In genomic region chr13:76894401-76895110, GRCh38 we compare ENCODE assay signal across 16 cellular contexts. TPM values are rescaled to one million over a fixed set of nuclear protein-coding genes. Genes with fewer than 3 reads are reported as not detected.
DNase-seq lines count a peak whose midpoint lies in the region; ATAC-seq and TF ChIP-seq lines count a peak whose summit lies in the region.
"Had no signal": no experiment of that assay in that cellular context is flagged by ENCODE, and none has a peak within 500 bp of the region (broad histone marks: within the 10 kb centered on the region; RNA-seq: fewer than 3 reads in every experiment).

No MANE protein-coding gene starts in this region.

- H4K20me1 ChIP-seq in MM.1S (ENCODE audit: insufficient read depth, low read length), result no peaks in the 10 kb centered on the region

- H3K36me3 ChIP-seq in left ventricle myocardium inferior, result no peaks in the 10 kb centered on the region
- no peaks in the 10 kb centered on the region for H3K36me3 ChIP-seq in MM.1S (replicated peaks; ENCODE audit: insufficient read depth, low read length)
- H3K36me3 ChIP-seq in A673 (ENCODE audit: insufficient read depth, low read length, poor library complexity, severe bottlenecking), result no peaks in the 10 kb centered on the region

- no peak overlapping the region for H3K9ac ChIP-seq in MM.1S (ENCODE audit: low read length)
- H3K9ac ChIP-seq: GM23248 had no signal

- no TSS peak for BruUV-seq in A673 (replicated peaks; lab: Mats Ljungman, UMichigan)

- no peaks in the 10 kb centered on the region for H3F3A ChIP-seq in MM.1S (ENCODE audit: insufficient read depth, low read length)

- H3K36me3 Mint-ChIP-seq in stimulated activated effector memory CD8-positive, alpha-beta T cell treated with anti-CD3 and anti-CD28 coated beads, Interleukin-12 subunit alpha, Interleukin-12 subunit beta, amount 100 ng/mL, for 72 hours, result no peaks in the 10 kb centered on the region
- H3K36me3 Mint-ChIP-seq in T-helper 2 cell treated with Interferon-gamma antibody and Interleukin-4, amounts not matched to agents 5 μg/mL and 100 μg/mL, for 36 hours (ENCODE audit: low read depth), result no peaks in the 10 kb centered on the region

- H3K27ac ChIP-seq in left ventricle myocardium inferior (replicated peaks), result no peak overlapping the region
- no peak overlapping the region for H3K27ac ChIP-seq in MM.1S (ENCODE audit: low read length)
- H3K27ac ChIP-seq in A673 (ENCODE audit: low read depth, low read length, poor library complexity, severe bottlenecking), result no peak overlapping the region
- H3K27ac ChIP-seq: GM23248 had no signal

- peaks cover 5% of the 10 kb centered on the region for H3K4me1 ChIP-seq in left ventricle myocardium inferior
- H3K4me1 ChIP-seq in MM.1S (ENCODE audit: low read length), result peaks cover 16% of the 10 kb centered on the region
- no peaks in the 10 kb centered on the region for H3K4me1 ChIP-seq in A673 (ENCODE audit: insufficient read depth, low read length, poor library complexity, severe bottlenecking)

- H3K9me2 ChIP-seq in MM.1S (replicated peaks; ENCODE audit: insufficient read depth, low read length), result no peaks in the 10 kb centered on the region

- peak; percentile 59 for ATAC-seq in Right ventricle myocardium superior (ENCODE audit: poor library complexity)
- ATAC-seq in HG02588 (IDR thresholded peaks at IDR 0.05; ENCODE audit: unreplicated experiment), result peak; percentile 59
- ATAC-seq in stimulated activated effector memory CD8-positive, alpha-beta T cell treated with anti-CD3 and anti-CD28 coated beads, Interleukin-12 subunit alpha, Interleukin-12 subunit beta, amount 100 ng/mL, for 72 hours, result peak; percentile 47
- ATAC-seq: natural killer cell had no signal

- no peak overlapping the region for H3K4me3 Mint-ChIP-seq in stimulated activated effector memory CD8-positive, alpha-beta T cell treated with anti-CD3 and anti-CD28 coated beads, Interleukin-12 subunit alpha, Interleukin-12 subunit beta, amount 100 ng/mL, for 72 hours
- no peak overlapping the region for H3K4me3 Mint-ChIP-seq in T-helper 2 cell treated with Interferon-gamma antibody and Interleukin-4, amounts not matched to agents 5 μg/mL and 100 μg/mL, for 36 hours
- H3K4me3 Mint-ChIP-seq: immature natural killer cell, natural killer cell had no signal

- TF ChIP-seq CTCF in left ventricle myocardium inferior (IDR thresholded peaks at IDR 0.05; ENCODE audit: borderline replicate concordance) (no peak), MM.1S (IDR thresholded peaks at IDR 0.05; ENCODE audit: low read length) (no peak), A673 (conservative IDR thresholded peaks at IDR 0.05; ENCODE audit: low read depth, low read length) (no peak)

- peaks cover 28% of the 10 kb centered on the region for H3K27me3 Mint-ChIP-seq in T-helper 2 cell treated with Interferon-gamma antibody and Interleukin-4, amounts not matched to agents 5 μg/mL and 100 μg/mL, for 36 hours (ENCODE audit: low read depth)

- intact Hi-C loops in Right ventricle myocardium superior (cut with DNase I), result no loop called here
- intact Hi-C loops in left ventricle myocardium inferior (cut with micrococcal nuclease), result no loop called here
- intact Hi-C loops in A673 (cut with micrococcal nuclease; ENCODE audit: unreplicated experiment), result no loop called here

- H3K4me3 ChIP-seq in left ventricle myocardium inferior, result no peak overlapping the region
- H3K4me3 ChIP-seq in MM.1S (ENCODE audit: low read length), result no peak overlapping the region
- no peak overlapping the region for H3K4me3 ChIP-seq in A673 (ENCODE audit: low read depth, low read length, poor library complexity, severe bottlenecking)
- H3K4me3 ChIP-seq: GM23248 had no signal

- H2AFZ ChIP-seq in MM.1S (ENCODE audit: low read length), result no peak overlapping the region
- H2AFZ ChIP-seq: GM23248 had no signal

- H3K9me3 Mint-ChIP-seq in stimulated activated effector memory CD8-positive, alpha-beta T cell treated with anti-CD3 and anti-CD28 coated beads, Interleukin-12 subunit alpha, Interleukin-12 subunit beta, amount 100 ng/mL, for 72 hours, result peaks cover 7% of the 10 kb centered on the region
- peaks cover 7% of the 10 kb centered on the region for H3K9me3 Mint-ChIP-seq in T-helper 2 cell treated with Interferon-gamma antibody and Interleukin-4, amounts not matched to agents 5 μg/mL and 100 μg/mL, for 36 hours

- H3K4me1 Mint-ChIP-seq in stimulated activated effector memory CD8-positive, alpha-beta T cell treated with anti-CD3 and anti-CD28 coated beads, Interleukin-12 subunit alpha, Interleukin-12 subunit beta, amount 100 ng/mL, for 72 hours, result no peaks in the 10 kb centered on the region
- H3K4me1 Mint-ChIP-seq in T-helper 2 cell treated with Interferon-gamma antibody and Interleukin-4, amounts not matched to agents 5 μg/mL and 100 μg/mL, for 36 hours (ENCODE audit: low read depth), result peaks cover 15% of the 10 kb centered on the region
- H3K4me1 Mint-ChIP-seq: immature natural killer cell, natural killer cell had no signal

- POLR2A ChIA-PET in A673 (lab: Charles Lee; ENCODE audit: low non-redundant PET), result no interaction called here

- peaks cover 12% of the 10 kb centered on the region for H3K9me3 ChIP-seq in left ventricle myocardium inferior (replicated peaks)
- H3K9me3 ChIP-seq in MM.1S (replicated peaks; ENCODE audit: insufficient read depth, low read length), result no peaks in the 10 kb centered on the region
- H3K9me3 ChIP-seq in A673 (ENCODE audit: low read depth, low read length, poor library complexity, severe bottlenecking), result peaks cover 7% of the 10 kb centered on the region

- DNase-seq in Right ventricle myocardium superior (no peak), left ventricle myocardium inferior (no peak), MM.1S (peak; percentile 52), A673 (ENCODE audit: low spot score) (no peak), NCI-H187 (lab: John Stamatoyannopoulos, UW) (no peak)
- no peak for DNase-seq in stimulated activated effector memory CD8-positive, alpha-beta T cell treated with anti-CD3 and anti-CD28 coated beads, Interleukin-12 subunit alpha, Interleukin-12 subunit beta, amount 100 ng/mL, for 72 hours (ENCODE audit: low spot score in 2 of 2)
- DNase-seq in T-helper 2 cell treated with Interferon-gamma antibody and Interleukin-4, amounts not matched to agents 5 μg/mL and 100 μg/mL, for 36 hours (ENCODE audit: low spot score), result no peak
- DNase-seq: caudate nucleus; GM23248; immature natural killer cell; natural killer cell; NCI-H1436 treated with DMSO at 0.1 percent for 48 hours; stimulated activated CD4-positive, alpha-beta T cell treated with anti-CD3 and anti-CD28 coated beads, Interleukin-12 subunit alpha, Interleukin-12 subunit beta, amount 100 ng/mL, for 4 hours had no signal

- H3K27me3 ChIP-seq in left ventricle myocardium inferior (ENCODE audit: low read depth) (no peaks in the 10 kb centered on the region), MM.1S (replicated peaks; ENCODE audit: insufficient read depth, low read length) (no peaks in the 10 kb centered on the region), A673 (replicated peaks; ENCODE audit: insufficient read depth, low read depth, low read length, poor library complexity) (peaks cover 60% of the 10 kb centered on the region)

- H3K27ac Mint-ChIP-seq in stimulated activated effector memory CD8-positive, alpha-beta T cell treated with anti-CD3 and anti-CD28 coated beads, Interleukin-12 subunit alpha, Interleukin-12 subunit beta, amount 100 ng/mL, for 72 hours, result no peak overlapping the region
- H3K27ac Mint-ChIP-seq in T-helper 2 cell treated with Interferon-gamma antibody and Interleukin-4, amounts not matched to agents 5 μg/mL and 100 μg/mL, for 36 hours, result no peak overlapping the region
- H3K27ac Mint-ChIP-seq: activated T-helper 2 cell treated with anti-CD3 and anti-CD28 coated beads, Interferon-gamma antibody, Interleukin-2, Interleukin-4, amounts not matched to agents 10 μg/mL and 5 μg/mL and 100 μg/mL, durations not matched to agents 14 hours and 24 hours and 36 hours; immature natural killer cell; natural killer cell had no signal

- no peaks in the 10 kb centered on the region for H3K79me2 ChIP-seq in MM.1S (ENCODE audit: low read length)

- CTCF ChIA-PET in A673 (lab: Charles Lee), result no interaction called here

- H3K4me2 ChIP-seq in MM.1S (ENCODE audit: low read depth, low read length), result no peak overlapping the region

RNA-seq across cellular contexts. Expression of gene KCTD12, which starts 8.4 kb away (rescaled TPM):
- total RNA-seq in Right ventricle myocardium superior, result 34.7 TPM
- total RNA-seq in left ventricle myocardium inferior, result 37.2 TPM
- total RNA-seq in A673 (2021), result 1.9 and 3.5 TPM in 2 replicates

RNA-seq across cellular contexts. Expression of gene ACOD1, which starts 53.8 kb away (rescaled TPM):
- not detected for total RNA-seq in Right ventricle myocardium superior
- not detected for total RNA-seq in left ventricle myocardium inferior
- not detected in 2 replicates for total RNA-seq in A673 (2021)
- total RNA-seq: activated T-helper 2 cell treated with anti-CD3 and anti-CD28 coated beads, Interferon-gamma antibody, Interleukin-2, Interleukin-4, amounts not matched to agents 10 μg/mL and 5 μg/mL and 100 μg/mL, durations not matched to agents 14 hours and 24 hours and 36 hours; GM23248; natural killer cell; OCI-LY7 had no signal
